2 cellular contexts compared by ENCODE assay signal in genomic region chr13:22311734-22312404, GRCh38.
TF ChIP-seq lines count a peak whose summit lies in the region.

No MANE protein-coding gene starts in this region.

TF ChIP-seq in GM23338, 12 proteins besides CTCF, POLR2A, EP300 and RAD21 (continued from another document):
- TF ChIP-seq ZNF114 (CRISPR knock-in tag; IDR thresholded peaks at IDR 0.05) (no peak), ZNF331 (CRISPR knock-in tag; IDR thresholded peaks at IDR 0.05; ENCODE audit: low read depth) (no peak), ZNF462 (CRISPR knock-in tag; IDR thresholded peaks at IDR 0.05) (no peak), NANOG (IDR thresholded peaks at IDR 0.05; ENCODE audit: borderline replicate concordance) (no peak), REST (IDR thresholded peaks at IDR 0.05; ENCODE audit: unreplicated experiment) (no peak), POLR2AphosphoS5 (IDR thresholded peaks at IDR 0.05; ENCODE audit: low read depth) (no peak), CREB1 (CRISPR knock-in tag; IDR thresholded peaks at IDR 0.05; ENCODE audit: low read depth) (no peak), EZH2 (IDR thresholded peaks at IDR 0.05; ENCODE audit: low read depth, unreplicated experiment) (no peak)

TF ChIP-seq in SK-N-SH treated with all-trans-retinoic acid at 6 μM for 48 hours, 23 proteins besides CTCF, POLR2A, EP300 and RAD21 (continued from another document):
- TF ChIP-seq CSRNP3 (CRISPR knock-in tag; IDR thresholded peaks at IDR 0.05) (no peak), ZC3H10 (CRISPR knock-in tag; IDR thresholded peaks at IDR 0.05) (no peak), TOX (CRISPR knock-in tag; IDR thresholded peaks at IDR 0.05; ENCODE audit: borderline replicate concordance) (no peak), TCF4 (CRISPR knock-in tag; IDR thresholded peaks at IDR 0.05; ENCODE audit: borderline replicate concordance) (no peak), ZNF70 (CRISPR knock-in tag; IDR thresholded peaks at IDR 0.05) (no peak), TSHZ2 (CRISPR knock-in tag; IDR thresholded peaks at IDR 0.05) (no peak), OSR1 (CRISPR knock-in tag; IDR thresholded peaks at IDR 0.05) (no peak), ZNF565 (CRISPR knock-in tag; conservative IDR thresholded peaks at IDR 0.05; ENCODE audit: low read depth) (no peak), RARB (CRISPR knock-in tag; IDR thresholded peaks at IDR 0.05) (no peak)
